8 cellular contexts compared by ENCODE assay signal in the genomic region with DNA sequence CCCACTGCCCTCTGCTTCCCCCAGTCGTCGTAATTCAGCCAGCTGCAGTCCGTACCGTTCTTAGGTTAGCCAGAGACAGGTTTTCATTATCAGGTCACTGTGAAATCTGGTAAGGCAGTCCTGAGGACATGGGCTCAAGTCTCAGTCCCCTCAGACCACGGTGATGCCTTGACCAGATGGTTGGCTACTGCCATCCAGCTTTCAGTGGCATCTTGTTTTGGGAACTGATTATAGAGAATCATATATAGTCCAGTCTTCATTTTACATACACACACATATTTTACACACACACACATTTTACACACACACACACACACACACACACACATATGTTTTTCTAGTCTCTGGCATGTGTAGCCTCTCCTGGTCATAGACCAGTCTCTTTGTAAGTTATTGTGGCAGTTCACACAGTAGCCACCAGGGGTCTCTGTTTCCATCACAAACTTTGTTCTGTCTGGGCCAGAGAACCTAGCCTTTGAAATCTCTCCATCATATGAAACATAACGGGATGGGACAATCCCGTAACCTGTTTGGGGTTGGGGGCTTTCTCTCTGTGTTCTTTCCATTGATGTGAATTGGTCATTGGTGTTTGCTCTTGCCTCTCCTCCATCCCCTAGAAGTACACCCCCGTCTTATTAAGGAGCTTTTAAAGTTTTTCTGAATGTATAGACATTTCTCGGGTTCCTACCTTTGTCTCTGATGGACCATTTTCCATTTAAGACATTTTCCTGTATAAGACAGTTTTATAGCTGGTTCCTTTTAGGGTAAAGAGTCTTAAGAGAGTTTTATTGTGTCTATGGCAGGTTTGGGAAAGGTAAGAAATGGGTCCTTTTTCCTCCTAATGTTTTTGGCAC. TPM values are rescaled to one million over a fixed set of nuclear protein-coding genes. Genes with fewer than 3 reads are reported as not detected.
DNase-seq lines count a peak whose midpoint lies in the region; ATAC-seq and TF ChIP-seq lines count a peak whose summit lies in the region.

No MANE protein-coding gene starts in this region.

- dilution Hi-C loops in mammary epithelial cell (cut with HindIII; ENCODE audit: low sequenced_read_pairs) = no loop called here

- in situ Hi-C loops in mammary epithelial cell (cut with MboI; ENCODE audit: low sequenced_read_pairs in 2 of 2) = no loop called here

- H3K36me3 Mint-ChIP-seq in Calu3 (ENCODE audit: insufficient read depth, unreplicated experiment) (peaks cover 6% of the 10 kb centered on the region), WTC11 (peaks cover 20% of the 10 kb centered on the region)

- H3K27ac ChIP-seq in mammary epithelial cell (ENCODE audit: insufficient read depth, low read depth, low read length) = no peak overlapping the region

- no peak overlapping the region for H3K9ac ChIP-seq in mammary epithelial cell (ENCODE audit: insufficient read depth, low read length)

- no peaks in the 10 kb centered on the region for H3K79me2 ChIP-seq in mammary epithelial cell (ENCODE audit: insufficient read depth, low read length)

- no peak overlapping the region for H2AFZ ChIP-seq in mammary epithelial cell (ENCODE audit: low read depth, low read length)

- no peak overlapping the region for H3K4me3 ChIP-seq in H7 (ENCODE audit: insufficient read depth, low read depth, low read length)
- no peak overlapping the region for H3K4me3 ChIP-seq in mammary epithelial cell (replicated peaks in 1 of 3; ENCODE audit: insufficient read depth in 1 of 3, low read depth in 2 of 3, low read length in 3 of 3)
- H3K4me3 ChIP-seq in kidney epithelial cell (ENCODE audit: low read depth, low read length) = no peak overlapping the region

- intact Hi-C loops in Calu3 (cut with micrococcal nuclease; ENCODE audit: unreplicated experiment) (no loop called here), mammary epithelial cell (cut with micrococcal nuclease) (no loop called here)

- TF ChIP-seq CTCF in Calu3 (IDR thresholded peaks at IDR 0.05; ENCODE audit: unreplicated experiment) (peak; percentile 76), WTC11 (IDR thresholded peaks at IDR 0.05) (peak; percentile 68), mammary epithelial cell (conservative IDR thresholded peaks at IDR 0.05 in 1 of 2, IDR thresholded peaks at IDR 0.05 in 1 of 2; ENCODE audit: extremely low read depth in 1 of 2, insufficient read depth in 1 of 2, low read depth in 1 of 2, low read length in 2 of 2) (peak; percentile 78 to 83), kidney epithelial cell (IDR thresholded peaks at IDR 0.05; ENCODE audit: insufficient read depth, low read length, poor library complexity, severe bottlenecking) (peak; percentile 69)

- peaks cover 16% of the 10 kb centered on the region for H3K4me1 Mint-ChIP-seq in Calu3 (ENCODE audit: low read depth, unreplicated experiment)
- H3K4me1 Mint-ChIP-seq in WTC11 = peaks cover 3% of the 10 kb centered on the region

- H3K4me3 Mint-ChIP-seq in Calu3 (ENCODE audit: low read depth, unreplicated experiment) (no peak overlapping the region), WTC11 (no peak overlapping the region)

- peak; percentile 80 for DNase-seq in Calu3
- peak; percentile 82 for DNase-seq in H7
- peak; percentile 74 for DNase-seq in NCI-H2196 (lab: John Stamatoyannopoulos, UW; ENCODE audit: unreplicated experiment)
- DNase-seq in WTC11 (ENCODE audit: low spot score) = peak; percentile 78
- DNase-seq in mammary epithelial cell = peak; percentile 63
- DNase-seq in kidney epithelial cell (ENCODE audit: low read depth) = no peak
- peak; percentile 59 to 68 for DNase-seq in stimulated activated CD4-positive, alpha-beta T cell treated with anti-CD3 and anti-CD28 coated beads, Interleukin-4, amount 100 ng/mL, for 4 hours

- ATAC-seq in WTC11 (peak; percentile 80), HG03159 (IDR thresholded peaks at IDR 0.05; ENCODE audit: unreplicated experiment) (no peak)

- POLR2A ChIA-PET in WTC11 (lab: Charles Lee) = no interaction called here

- H3K27me3 Mint-ChIP-seq in Calu3 (ENCODE audit: unreplicated experiment) (no peaks in the 10 kb centered on the region), WTC11 (ENCODE audit: low read depth) (peaks cover 3% of the 10 kb centered on the region)

- CTCF ChIA-PET in Calu3 (lab: Charles Lee) (interaction anchor here (0.6 to 1.0 kb wide), 5 partner anchors 8 to 1154 kb away, joined by 3 to 6 read pairs (median 3); partner anchors contain the start of gene IKBKE), WTC11 (lab: Charles Lee) (interaction anchor here (0.6 to 2.2 kb wide), 4 partner anchors 8 to 17 kb away, joined by 3 to 14 read pairs (median 6); partner anchors contain the start of gene IKBKE), mammary epithelial cell (lab: Charles Lee; ENCODE audit: low non-redundant PET) (interaction anchor here (0.8 kb wide), 1 partner anchor 479 kb away, joined by 3 read pairs; no protein-coding TSS in a partner anchor)

- H4K20me1 ChIP-seq in mammary epithelial cell (ENCODE audit: insufficient read depth, low read length) = no peaks in the 10 kb centered on the region

- H3K9me3 ChIP-seq in mammary epithelial cell (replicated peaks; ENCODE audit: insufficient read depth, low read length) = no peaks in the 10 kb centered on the region

- no peak overlapping the region for H3K27ac Mint-ChIP-seq in Calu3 (ENCODE audit: unreplicated experiment)
- H3K27ac Mint-ChIP-seq in WTC11 = no peak overlapping the region; the same call in 1 of the 2 replicates

- no peak overlapping the region for H3K4me2 ChIP-seq in mammary epithelial cell (ENCODE audit: insufficient read depth, low read depth, low read length)

- peaks cover 21% of the 10 kb centered on the region for H3K4me1 ChIP-seq in mammary epithelial cell (ENCODE audit: insufficient read depth, low read length)

- H3K9me3 Mint-ChIP-seq in Calu3 (ENCODE audit: low read depth, unreplicated experiment) (no peaks in the 10 kb centered on the region), WTC11 (no peaks in the 10 kb centered on the region)

- BruUV-seq in Calu3 (replicated peaks; lab: Mats Ljungman, UMichigan) (TSS peak; percentile 45), mammary epithelial cell (replicated peaks; lab: Mats Ljungman, UMichigan) (no TSS peak)

- WGBS in mammary epithelial cell (ENCODE audit: low coverage, missing lambda C conversion rate) = 60% methylated on average over 9 of the region's 9 CpGs

- peaks cover 3% of the 10 kb centered on the region; the same call in 1 of the 2 replicates for H3K36me3 ChIP-seq in H7 (replicated peaks; ENCODE audit: control insufficient read depth, insufficient read depth, low read length)
- H3K36me3 ChIP-seq in mammary epithelial cell (ENCODE audit: insufficient read depth, low read length) = no peaks in the 10 kb centered on the region
- H3K36me3 ChIP-seq in kidney epithelial cell (ENCODE audit: control insufficient read depth, insufficient read depth, low read length) = no peaks in the 10 kb centered on the region

- H3K27me3 ChIP-seq in H7 (ENCODE audit: control insufficient read depth, insufficient read depth, low read length) = no peaks in the 10 kb centered on the region; the same call in 1 of the 2 replicates
- H3K27me3 ChIP-seq in mammary epithelial cell (ENCODE audit: insufficient read depth, low read length) = no peaks in the 10 kb centered on the region
- no peaks in the 10 kb centered on the region for H3K27me3 ChIP-seq in kidney epithelial cell (ENCODE audit: control insufficient read depth, insufficient read depth, low read length)

TF ChIP-seq in WTC11, 78 proteins besides CTCF, POLR2A, EP300 and RAD21 (continues in another document):
- no peak for TF ChIP-seq TEAD1 (CRISPR knock-in tag; IDR thresholded peaks at IDR 0.05)
- no peak for TF ChIP-seq TEAD4 (CRISPR knock-in tag; IDR thresholded peaks at IDR 0.05)
- no peak for TF ChIP-seq NR1H2 (CRISPR knock-in tag; IDR thresholded peaks at IDR 0.05)
- TF ChIP-seq ZNF219 (CRISPR knock-in tag; IDR thresholded peaks at IDR 0.05; ENCODE audit: borderline replicate concordance) = no peak
- no peak for TF ChIP-seq RORB (CRISPR knock-in tag; IDR thresholded peaks at IDR 0.05)
- TF ChIP-seq PRRX2 (CRISPR knock-in tag; IDR thresholded peaks at IDR 0.05) = no peak
- TF ChIP-seq JUN (CRISPR knock-in tag; IDR thresholded peaks at IDR 0.05) = no peak
- TF ChIP-seq STAT6 (CRISPR knock-in tag; conservative IDR thresholded peaks at IDR 0.05; ENCODE audit: low read depth) = no peak
- TF ChIP-seq EMX1 (CRISPR knock-in tag; IDR thresholded peaks at IDR 0.05) = no peak
- no peak for TF ChIP-seq ZNF121 (CRISPR knock-in tag; IDR thresholded peaks at IDR 0.05)

RNA-seq across cellular contexts. Expression of gene IKBKE, which starts 8.4 kb away (rescaled TPM):
- total RNA-seq in Calu3 (2022) (35.5 and 47.5 TPM in 2 replicates), WTC11 (2021) (7.8 to 8.1 TPM (median 8.0 TPM) in 3 replicates), mammary epithelial cell (10 to 100 TPM in 1 of 2 donors, 1 to 10 TPM in 1; 9.2 to 11.6 TPM), kidney epithelial cell (33.2 and 37.4 TPM in 2 replicates)
- 5.8 and 9.4 TPM in 2 replicates for total RNA-seq in H7 (2014; rRNA removed; shearing (Covaris generic))
- 6.7 TPM for polyA plus RNA-seq in mammary epithelial cell
- 5.5 TPM for polyA minus RNA-seq in mammary epithelial cell

RNA-seq across cellular contexts. Expression of gene RASSF5, which starts 45.5 kb away (rescaled TPM):
- total RNA-seq in Calu3 (2022) = 6.1 and 6.5 TPM in 2 replicates
- total RNA-seq in H7 (2014; rRNA removed; shearing (Covaris generic)) = 0.24 and 0.70 TPM in 2 replicates
- 1.7 to 2.1 TPM (median 1.7 TPM) in 3 replicates for total RNA-seq in WTC11 (2021)
- total RNA-seq in mammary epithelial cell = 1 to 10 TPM; 3.5 to 6.7 TPM
- polyA plus RNA-seq in mammary epithelial cell = 1.8 TPM
- polyA minus RNA-seq in mammary epithelial cell = 3.4 TPM
- total RNA-seq in kidney epithelial cell = 4.0 and 4.2 TPM in 2 replicates
